In genomic region chr9:137190315-137190853, GRCh38 we compare ENCODE assay signal across 8 cellular contexts. TPM values are rescaled to one million over a fixed set of nuclear protein-coding genes. Genes with fewer than 3 reads are reported as not detected.
DNase-seq lines count a peak whose midpoint lies in the region; ATAC-seq, FAIRE-seq and TF ChIP-seq lines count a peak whose summit lies in the region.

No MANE protein-coding gene starts in this region.

- POLR2A ChIA-PET in SK-N-SH (lab: Yijun Ruan, JAX), result interaction anchor here (2.7 kb wide), 1 partner anchor 8 kb away, joined by 20 read pairs; no protein-coding TSS in a partner anchor
- POLR2A ChIA-PET in RWPE1 (lab: Yijun Ruan, JAX; ENCODE audit: low non-redundant PET), result no interaction called here

- H3K4me1 ChIP-seq in SK-N-SH (ENCODE audit: control insufficient read depth in 1 of 2, insufficient read depth in 2 of 2, low read depth in 1 of 2, low read length in 1 of 2) (peaks cover 12 to 33% of the 10 kb centered on the region in 2 experiments; a peak in 3 of 4 replicates), small intestine (ENCODE audit: control insufficient read depth in 2 of 2, insufficient read depth in 1 of 2, low read depth in 1 of 2, low read length in 1 of 2) (peaks cover 3 to 19% of the 10 kb centered on the region in 2 donors), ovary (ENCODE audit: insufficient read depth) (peaks cover 19% of the 10 kb centered on the region)

- H3K4me2 ChIP-seq in SK-N-SH, result no peak overlapping the region

- intact Hi-C loops in ovary (cut with DNase I), result no loop called here

- 95% methylated on average over 4 of the region's 9 CpGs for WGBS in SK-N-SH (ENCODE audit: low lambda C conversion rate)
- WGBS in small intestine, 3 donors, result 33 to 68% (median 60%) methylated on average over 7 to 9 of the region's 9 CpGs
- 64 to 75% (median 70%) methylated on average over 8 to 9 of the region's 9 CpGs for WGBS in ovary, 3 donors

- DNase-seq in SK-N-SH, result no peak
- DNase-seq in RWPE1 (ENCODE audit: low spot score), result no peak
- DNase-seq in small intestine, result peak; percentile 53
- DNase-seq in MV-4-11 (lab: John Stamatoyannopoulos, UW), result no peak
- DNase-seq in ovary, result no peak

- ATAC-seq in SK-N-SH treated with all-trans-retinoic acid at 6 μM for 48 hours, result no peak
- peak; percentile 12 for ATAC-seq in esophagus mucosa
- no peak for ATAC-seq in HG02970 (IDR thresholded peaks at IDR 0.05; ENCODE audit: low FRiP score, unreplicated experiment)

- CTCF ChIA-PET in SK-N-SH (lab: Yijun Ruan, JAX), result interaction anchor here (0.8 to 3.1 kb wide), 12 partner anchors 9 to 348 kb away, joined by 3 to 16 read pairs (median 3); partner anchors contain the start of gene CYSRT1
- CTCF ChIA-PET in RWPE1 (lab: Yijun Ruan, JAX), result interaction anchor here (0.6 to 4.5 kb wide), 10 partner anchors 8 to 251 kb away, joined by 3 to 37 read pairs (median 6); partner anchors contain the start of gene RNF224

- peaks cover 39% of the 10 kb centered on the region for H4K20me1 ChIP-seq in SK-N-SH (ENCODE audit: insufficient read depth)

- no peak; the same call in 1 of the 2 replicates for TF ChIP-seq RAD21 in SK-N-SH (IDR thresholded peaks at IDR 0.05; ENCODE audit: low read length)

- H2AFZ ChIP-seq in SK-N-SH (ENCODE audit: low read depth), result no peak overlapping the region

- H3K9me3 ChIP-seq in SK-N-SH, result no peaks in the 10 kb centered on the region
- no peaks in the 10 kb centered on the region for H3K9me3 ChIP-seq in small intestine (ENCODE audit: control insufficient read depth, low read depth)
- H3K9me3 ChIP-seq in ovary, result no peaks in the 10 kb centered on the region

- TF ChIP-seq EP300 in SK-N-SH (IDR thresholded peaks at IDR 0.05; ENCODE audit: borderline replicate concordance in 1 of 2, low read depth in 1 of 2, low read length in 1 of 2), result no peak
- TF ChIP-seq EP300 in ovary (IDR thresholded peaks at IDR 0.05), result no peak

- H3K79me2 ChIP-seq in SK-N-SH (ENCODE audit: insufficient read depth), result peaks cover 64% of the 10 kb centered on the region

- H3F3A ChIP-seq in SK-N-SH (replicated peaks; ENCODE audit: insufficient read depth), result peaks cover 16% of the 10 kb centered on the region

- H3K4me3 ChIP-seq in SK-N-SH (ENCODE audit: low read depth in 2 of 2, low read length in 1 of 2) (no peak overlapping the region), small intestine (ENCODE audit: low read depth in 1 of 2, low read length in 2 of 2) (peak overlapping the region in 1 of 2 donors; percentile 89), ovary (no peak overlapping the region)

- no peak overlapping the region for H3K9ac ChIP-seq in SK-N-SH

- H3K27me3 ChIP-seq in SK-N-SH (ENCODE audit: insufficient read depth), result no peaks in the 10 kb centered on the region
- H3K27me3 ChIP-seq in small intestine (ENCODE audit: control insufficient read depth in 2 of 2, insufficient read depth in 2 of 2, low read length in 2 of 2), result no peaks in the 10 kb centered on the region
- H3K27me3 ChIP-seq in ovary, result no peaks in the 10 kb centered on the region

- H3K9me2 ChIP-seq in SK-N-SH, result no peaks in the 10 kb centered on the region

- no peak for FAIRE-seq in small intestine (lab: Jason Lieb, UNC)

- TF ChIP-seq POLR2A in ovary (IDR thresholded peaks at IDR 0.05), result no peak

- H3K27ac ChIP-seq in SK-N-SH (ENCODE audit: low read depth in 2 of 2, low read length in 1 of 2) (no peak overlapping the region; a peak in 1 of 4 replicates), RWPE1 (peak overlapping the region; percentile 99), small intestine (ENCODE audit: low read depth in 1 of 2, low read length in 1 of 2) (peak overlapping the region in 1 of 2 donors; percentile 96), ovary (no peak overlapping the region)

- H3K36me3 ChIP-seq in SK-N-SH (replicated peaks in 1 of 2; ENCODE audit: control insufficient read depth in 1 of 2, insufficient read depth in 2 of 2, low read length in 1 of 2), result peaks cover 3 to 29% of the 10 kb centered on the region in 2 experiments
- H3K36me3 ChIP-seq in small intestine (ENCODE audit: control insufficient read depth in 2 of 2, insufficient read depth in 2 of 2, low read length in 2 of 2), result no peaks in the 10 kb centered on the region
- H3K36me3 ChIP-seq in ovary, result no peaks in the 10 kb centered on the region

- TF ChIP-seq CTCF in SK-N-SH (IDR thresholded peaks at IDR 0.05), result 0 out of 2 replicates have a peak, but pooled peaks have one; percentile 10
- TF ChIP-seq CTCF in RWPE1 (conservative IDR thresholded peaks at IDR 0.05; ENCODE audit: low read depth), result no peak
- no peak for TF ChIP-seq CTCF in ovary (IDR thresholded peaks at IDR 0.05)

TF ChIP-seq in SK-N-SH, 30 proteins besides CTCF, POLR2A, EP300 and RAD21:
- TF ChIP-seq GATA2 (CRISPR knock-in tag; IDR thresholded peaks at IDR 0.05), result no peak

TF ChIP-seq in SK-N-SH treated with all-trans-retinoic acid at 6 μM for 48 hours, 23 proteins besides CTCF, POLR2A, EP300 and RAD21 (continues in another document):
- TF ChIP-seq ZNF565 (CRISPR knock-in tag; conservative IDR thresholded peaks at IDR 0.05; ENCODE audit: low read depth), result no peak
- no peak for TF ChIP-seq POU6F1 (CRISPR knock-in tag; IDR thresholded peaks at IDR 0.05; ENCODE audit: borderline replicate concordance, low read depth)
- TF ChIP-seq TCF4 (CRISPR knock-in tag; IDR thresholded peaks at IDR 0.05; ENCODE audit: borderline replicate concordance), result no peak
- no peak for TF ChIP-seq OSR1 (CRISPR knock-in tag; IDR thresholded peaks at IDR 0.05)
- no peak for TF ChIP-seq TOX (CRISPR knock-in tag; IDR thresholded peaks at IDR 0.05; ENCODE audit: borderline replicate concordance)
- TF ChIP-seq ZFP30 (CRISPR knock-in tag; IDR thresholded peaks at IDR 0.05), result no peak
- no peak for TF ChIP-seq ISL1 (CRISPR knock-in tag; IDR thresholded peaks at IDR 0.05)
- TF ChIP-seq ZNF70 (CRISPR knock-in tag; IDR thresholded peaks at IDR 0.05), result no peak
- TF ChIP-seq ARNTL (CRISPR knock-in tag; IDR thresholded peaks at IDR 0.05; ENCODE audit: borderline replicate concordance, low read depth), result no peak
- no peak for TF ChIP-seq CSDC2 (CRISPR knock-in tag; IDR thresholded peaks at IDR 0.05)

RNA-seq across cellular contexts. Expression of gene SSNA1, which starts 1.9 kb away (rescaled TPM):
- polyA plus RNA-seq in SK-N-SH (2012; rRNA removed) (100 and 124 TPM in 2 replicates), small intestine (100 to 1,000 TPM in 2 of 3 donors, 10 to 100 TPM in 1; 92.0 to 146 (median 113) TPM), ovary (10 to 100 TPM in 1 of 2 donors, 1 to 10 TPM in 1; 1.6 to 47.3 TPM)
- 63.2 and 93.5 TPM in 2 replicates for polyA plus RNA-seq in SK-N-SH (2012; cell fraction: cytosol; rRNA removed)
- 49.5 and 65.7 TPM in 2 replicates for polyA plus RNA-seq in SK-N-SH (2012; cell fraction: nucleus; rRNA removed)
- total RNA-seq in esophagus mucosa (86.8 TPM), ovary (10 to 100 TPM; 34.5 to 60.7 (median 44.5) TPM)

RNA-seq across cellular contexts. Expression of gene ANAPC2, which starts 2.0 kb away (rescaled TPM):
- 35.1 and 37.7 TPM in 2 replicates for polyA plus RNA-seq in SK-N-SH (2012; rRNA removed)
- polyA plus RNA-seq in SK-N-SH (2012; cell fraction: cytosol; rRNA removed), result 8.3 and 13.2 TPM in 2 replicates
- polyA plus RNA-seq in SK-N-SH (2012; cell fraction: nucleus; rRNA removed), result 195 and 222 TPM in 2 replicates
- total RNA-seq in esophagus mucosa, result 25.0 TPM
- polyA plus RNA-seq in small intestine, result 10 to 100 TPM; 20.0 to 39.6 (median 34.4) TPM
- total RNA-seq in ovary, result 10 to 100 TPM; 23.1 to 61.5 (median 53.9) TPM
- 10 to 100 TPM in 1 of 2 donors, 1 to 10 TPM in 1; 8.0 to 38.4 TPM for polyA plus RNA-seq in ovary

RNA-seq across cellular contexts. Expression of gene TPRN, which starts 10.2 kb away (rescaled TPM):
- polyA plus RNA-seq in SK-N-SH (2012; rRNA removed) (4.4 and 5.2 TPM in 2 replicates), small intestine (10 to 100 TPM; 57.0 to 98.4 (median 74.8) TPM), ovary (1 to 10 TPM in 1 of 2 donors, under 1 TPM in 1; 0.68 to 8.6 TPM)
- polyA plus RNA-seq in SK-N-SH (2012; cell fraction: cytosol; rRNA removed), result 2.8 and 3.7 TPM in 2 replicates
- 9.6 and 15.0 TPM in 2 replicates for polyA plus RNA-seq in SK-N-SH (2012; cell fraction: nucleus; rRNA removed)
- total RNA-seq in esophagus mucosa (20.5 TPM), ovary (10 to 100 TPM in 6 of 7 donors, 1 to 10 TPM in 1; 6.6 to 18.4 (median 15.9) TPM)

RNA-seq across cellular contexts. Expression of gene TMEM203, which starts 15.1 kb away (rescaled TPM):
- polyA plus RNA-seq in SK-N-SH (2012; rRNA removed) (55.6 and 57.0 TPM in 2 replicates), small intestine (10 to 100 TPM; 33.0 to 38.2 (median 35.3) TPM), ovary (10 to 100 TPM; 35.3 to 38.2 TPM)
- polyA plus RNA-seq in SK-N-SH (2012; cell fraction: cytosol; rRNA removed), result 52.2 and 56.4 TPM in 2 replicates
- polyA plus RNA-seq in SK-N-SH (2012; cell fraction: nucleus; rRNA removed), result 23.8 and 26.0 TPM in 2 replicates
- total RNA-seq in esophagus mucosa (24.8 TPM), ovary (10 to 100 TPM; 29.2 to 40.8 (median 37.5) TPM)

RNA-seq across cellular contexts. Expression of gene NDOR1, which starts 15.1 kb away (rescaled TPM):
- polyA plus RNA-seq in SK-N-SH (2012; rRNA removed), result 7.9 and 8.6 TPM in 2 replicates
- 1.9 and 3.1 TPM in 2 replicates for polyA plus RNA-seq in SK-N-SH (2012; cell fraction: cytosol; rRNA removed)
- polyA plus RNA-seq in SK-N-SH (2012; cell fraction: nucleus; rRNA removed), result 53.4 and 68.6 TPM in 2 replicates
- 8.6 TPM for total RNA-seq in esophagus mucosa
- polyA plus RNA-seq in small intestine, result 10 to 100 TPM in 2 of 3 donors, 1 to 10 TPM in 1; 9.2 to 15.3 (median 14.3) TPM
- 10 to 100 TPM in 4 of 7 donors, 1 to 10 TPM in 3; 3.7 to 15.2 (median 11.3) TPM for total RNA-seq in ovary
- polyA plus RNA-seq in ovary, result 1 to 10 TPM; 1.1 to 7.2 TPM
